8 cellular contexts compared by ENCODE assay signal in genomic region chr16:24070851-24071250, GRCh38.
DNase-seq lines count a peak whose midpoint lies in the region; ATAC-seq and TF ChIP-seq lines count a peak whose summit lies in the region.

No MANE protein-coding gene starts in this region.

- WGBS in adrenal gland, 4 donors: 14 to 27% (median 24%) methylated on average over 1 of the region's 1 CpG

- no peak overlapping the region for H3K27ac ChIP-seq in adrenal gland

- no peaks in the 10 kb centered on the region for H3K36me3 ChIP-seq in adrenal gland (replicated peaks in 1 of 2)

- H3K27me3 ChIP-seq in adrenal gland: no peaks in the 10 kb centered on the region

- DNase-seq in DMS114 treated with DMSO at 0.1 percent for 48 hours (lab: John Stamatoyannopoulos, UW; ENCODE audit: unreplicated experiment): peak; percentile 27
- peak; percentile 43 for DNase-seq in NCI-H748 (lab: John Stamatoyannopoulos, UW; ENCODE audit: unreplicated experiment)
- DNase-seq in adrenal gland: peak in 5 of 7 donors; percentile 23 to 58 (median 26)
- DNase-seq in kidney tubule cell (ENCODE audit: low spot score): peak; percentile 37
- no peak for DNase-seq in mucosa of gallbladder (ENCODE audit: low spot score)
- DNase-seq in sciatic nerve (ENCODE audit: low spot score): no peak

- H3K4me3 ChIP-seq in adrenal gland: no peak overlapping the region

- ATAC-seq in GM21786 (IDR thresholded peaks at IDR 0.05; ENCODE audit: unreplicated experiment) (peak; percentile 48), HG03196 (IDR thresholded peaks at IDR 0.05; ENCODE audit: unreplicated experiment) (no peak), sciatic nerve (no peak)

- peak; percentile 17 to 47 (median 32) for TF ChIP-seq CTCF in adrenal gland (IDR thresholded peaks at IDR 0.05)

- H3K4me1 ChIP-seq in adrenal gland (replicated peaks in 1 of 2): no peaks in the 10 kb centered on the region

- H3K9me3 ChIP-seq in adrenal gland (replicated peaks in 1 of 3): no peaks in the 10 kb centered on the region

- intact Hi-C loops in adrenal gland (cut with DNase I) (no loop called here), sciatic nerve (cut with DNase I) (no loop called here)

- TF ChIP-seq POLR2A in adrenal gland (IDR thresholded peaks at IDR 0.05): no peak

Comparison
In these comparisons a context has a peak if more than half of its experiments do, and no peak if none do; other contexts are left out.
1. DNase-seq: peak in DMS114 treated with DMSO at 0.1 percent for 48 hours (single experiment), NCI-H748 (single experiment), adrenal gland (5 of 7) and kidney tubule cell (single experiment); none in mucosa of gallbladder (single experiment) and sciatic nerve (single experiment).